In genomic region chr6:31737315-31738047, GRCh38 we compare ENCODE assay signal across 8 cellular contexts. TPM values are rescaled to one million over a fixed set of nuclear protein-coding genes. Genes with fewer than 3 reads are reported as not detected.
DNase-seq lines count a peak whose midpoint lies in the region; ATAC-seq, FAIRE-seq and TF ChIP-seq lines count a peak whose summit lies in the region.

No MANE protein-coding gene starts in this region.

- TF ChIP-seq POLR2A in GM19193 (IDR thresholded peaks at IDR 0.05; ENCODE audit: extremely low read depth, insufficient read depth, insufficient read length) (peak; percentile 3), K562 (conservative IDR thresholded peaks at IDR 0.05) (no peak)

- intact Hi-C loops in K562 (cut with micrococcal nuclease) (loop anchor here (1.0 to 10.0 kb wide), 5 partner anchors 57 to 391 kb away; partner anchors contain the start of genes ATF6B, DXO and HSPA1B), mucosa of descending colon (cut with DNase I, micrococcal nuclease) (no loop called here)

- TF ChIP-seq CTCF in K562 (IDR thresholded peaks at IDR 0.05 in 2 of 3, conservative IDR thresholded peaks at IDR 0.05 in 1 of 3; ENCODE audit: insufficient read depth in 2 of 3, low read depth in 1 of 3, low read length in 3 of 3) (no peak; a peak in 1 of 6 replicates), mucosa of descending colon (IDR thresholded peaks at IDR 0.05) (no peak), GM10266 (IDR thresholded peaks at IDR 0.05; ENCODE audit: control insufficient read depth, insufficient read depth, low read depth, missing control alignments) (no peak)

- H3K9me1 ChIP-seq in K562 (ENCODE audit: control insufficient read depth, insufficient read depth, low read length): no peaks in the 10 kb centered on the region

- peak overlapping the region; percentile 95 for H3K27ac ChIP-seq in K562 (ENCODE audit: extremely low read depth, low read depth, low read length)

- ATAC-seq in K562: no peak
- peak; percentile 3 for ATAC-seq in mucosa of descending colon
- no peak for ATAC-seq in HG03025 (IDR thresholded peaks at IDR 0.05; ENCODE audit: low FRiP score, unreplicated experiment)

- DNase-seq in NCI-H510A treated with DMSO at 0.1 percent for 48 hours (lab: John Stamatoyannopoulos, UW) (peak; percentile 81), K562 (ENCODE audit: extremely low read depth in 1 of 4, low spot score in 3 of 4) (peak in 2 of 4 experiments; percentile 73 to 87), mucosa of descending colon (peak in 2 of 3 donors; percentile 53 to 70), GM10266 (ENCODE audit: extremely low spot score) (no peak), SHP77 (lab: John Stamatoyannopoulos, UW) (no peak)
- DNase-seq in activated effector memory CD4-positive, alpha-beta T cell treated with anti-CD3 and anti-CD28 coated beads, Interleukin-2, amount 50 U/mL, for 16 hours: no peak

- TF ChIP-seq EP300 in K562 (IDR thresholded peaks at IDR 0.05; ENCODE audit: low read length): no peak

- BruUV-seq in K562 (replicated peaks; lab: Mats Ljungman, UMichigan): no TSS peak

- in situ Hi-C loops in K562 (cut with MboI): no loop called here

- H3K4me3 ChIP-seq in K562 (peak overlapping the region; percentile 28), mucosa of descending colon (no peak overlapping the region)

- WGBS in K562 (ENCODE audit: insufficient coverage, low coverage, missing lambda C conversion rate): 32% methylated on average over 7 of the region's 7 CpGs

- H3K9me3 ChIP-seq in K562 (replicated peaks; ENCODE audit: control insufficient read depth, insufficient read depth, low read depth, low read length): no peaks in the 10 kb centered on the region
- H3K9me3 ChIP-seq in mucosa of descending colon: no peaks in the 10 kb centered on the region

- H3K9ac ChIP-seq in K562 (ENCODE audit: insufficient read depth in 1 of 2, low read depth in 2 of 2, low read length in 2 of 2): peak overlapping the region; percentile 86 to 99; a peak in 3 of 4 replicates

- 0 out of 4 replicates have a peak, but pooled peaks of 1 of the 2 experiments have one; percentile 11 for TF ChIP-seq RAD21 in K562 (CRISPR knock-in tag; conservative IDR thresholded peaks at IDR 0.05 in 1 of 2, IDR thresholded peaks at IDR 0.05 in 1 of 2)

- peaks cover 50% of the 10 kb centered on the region for H3K36me3 ChIP-seq in K562 (ENCODE audit: control insufficient read depth, insufficient read depth, low read length)
- peaks cover 5% of the 10 kb centered on the region for H3K36me3 ChIP-seq in mucosa of descending colon (ENCODE audit: low read depth)

- H4K20me1 ChIP-seq in K562 (replicated peaks; ENCODE audit: control insufficient read depth, insufficient read depth, low read length): peaks cover 24% of the 10 kb centered on the region

- H3K4me1 ChIP-seq in K562 (replicated peaks in 1 of 2; ENCODE audit: control insufficient read depth in 2 of 2, insufficient read depth in 2 of 2, low read length in 2 of 2): peaks cover 48 to 58% of the 10 kb centered on the region in 2 experiments
- peaks cover 34% of the 10 kb centered on the region for H3K4me1 ChIP-seq in mucosa of descending colon (ENCODE audit: low read depth)

- POLR2A ChIA-PET in K562 (lab: Yijun Ruan, JAX): interaction anchor here (0.6 to 13.1 kb wide), 29 partner anchors 12 to 1234 kb away, joined by 3 to 236 read pairs (median 5); partner anchors contain the start of genes ABHD16A, BAG6, C6orf47 and CSNK2B

- no peaks in the 10 kb centered on the region for H3K27me3 ChIP-seq in K562 (ENCODE audit: control insufficient read depth in 2 of 2, insufficient read depth in 2 of 2, low read length in 2 of 2)

- FAIRE-seq in K562 (lab: Jason Lieb, UNC): peak; percentile 26

- H3K4me2 ChIP-seq in K562 (ENCODE audit: insufficient read depth, low read length): peak overlapping the region; percentile 85

- peak overlapping the region; percentile 73 for H2AFZ ChIP-seq in K562 (ENCODE audit: low read depth, low read length)

- CTCF ChIA-PET in K562 (lab: Yijun Ruan, JAX; ENCODE audit: low intra/inter-chr PET ratio): no interaction called here

- H3K79me2 ChIP-seq in K562 (ENCODE audit: control insufficient read depth, insufficient read depth, low read length): peaks cover 86% of the 10 kb centered on the region

RNA-seq across cellular contexts. Expression of gene CLIC1, which starts 1.2 kb away (rescaled TPM):
- total RNA-seq in K562 (2011; cell fraction: chromatin; rRNA removed; ENCODE audit: low replicate concordance): 323 and 864 TPM in 2 replicates
- 1,156 and 1,371 TPM in 2 replicates for total RNA-seq in K562 (2011; cell fraction: nucleolus; rRNA removed)
- total RNA-seq in K562 (2011; cell fraction: nucleoplasm; rRNA removed): 762 and 847 TPM in 2 replicates
- total RNA-seq in K562 (2014; rRNA removed): 1,815 and 2,459 TPM in 2 replicates
- 1,777 and 1,808 TPM in 2 replicates for total RNA-seq in K562 (2014; rRNA removed; fragmentation: Illumina TruSeq; extraction: Trizol)
- total RNA-seq in K562 (2015; rRNA removed; fragmentation: Illumina TruSeq; extraction: Trizol): 1,968 and 1,998 TPM in 2 replicates
- total RNA-seq in K562 (2021): 1,487 and 1,494 TPM in 2 replicates
- polyA plus RNA-seq in K562 (2011; rRNA removed): 1,850 and 2,419 TPM in 2 replicates
- 2,072 and 2,650 TPM in 2 replicates for polyA plus RNA-seq in K562 (2011; cell fraction: cytosol; rRNA removed)
- 706 and 710 TPM in 2 replicates for polyA plus RNA-seq in K562 (2011; cell fraction: nucleus; rRNA removed)
- polyA plus RNA-seq in K562 (2012): 1,359 and 2,108 TPM in 2 replicates
- 2,238 and 2,336 TPM in 2 replicates for polyA plus RNA-seq in K562 (2014; fragmentation: Illumina TruSeq; extraction: Trizol)
- polyA plus RNA-seq in K562 (2014; fragmentation: Nextera tagmentation; extraction: Ambion mirVana): 1,000 to 10,000 TPM; 1,267 to 1,594 TPM
- polyA plus RNA-seq in K562 (2014; rRNA removed): 1,650 and 1,824 TPM in 2 replicates
- 1,034 and 1,248 TPM in 2 replicates for polyA minus RNA-seq in K562 (2011; rRNA and poly(A)+ RNA removed)
- polyA minus RNA-seq in K562 (2011; cell fraction: cytosol; rRNA and poly(A)+ RNA removed): 611 and 812 TPM in 2 replicates
- polyA minus RNA-seq in K562 (2011; cell fraction: nucleus; rRNA and poly(A)+ RNA removed): 223 and 327 TPM in 2 replicates
- 100 to 1,000 TPM; 269 to 555 (median 441) TPM for total RNA-seq in mucosa of descending colon

RNA-seq across cellular contexts. Expression of gene MSH5, which starts 2.3 kb away (rescaled TPM):
- 1,865 and 2,284 TPM in 2 replicates for total RNA-seq in K562 (2011; cell fraction: chromatin; rRNA removed; ENCODE audit: low replicate concordance)
- total RNA-seq in K562 (2011; cell fraction: nucleolus; rRNA removed): 827 and 897 TPM in 2 replicates
- 1,204 and 1,437 TPM in 2 replicates for total RNA-seq in K562 (2011; cell fraction: nucleoplasm; rRNA removed)
- 21.1 and 34.7 TPM in 2 replicates for total RNA-seq in K562 (2014; rRNA removed)
- total RNA-seq in K562 (2014; rRNA removed; fragmentation: Illumina TruSeq; extraction: Trizol): 46.6 and 47.6 TPM in 2 replicates
- 34.3 and 37.9 TPM in 2 replicates for total RNA-seq in K562 (2015; rRNA removed; fragmentation: Illumina TruSeq; extraction: Trizol)
- 75.4 and 82.7 TPM in 2 replicates for total RNA-seq in K562 (2021)
- 104 and 202 TPM in 2 replicates for polyA plus RNA-seq in K562 (2011; rRNA removed)
- 42.0 and 70.8 TPM in 2 replicates for polyA plus RNA-seq in K562 (2011; cell fraction: cytosol; rRNA removed)
- 1,103 and 1,564 TPM in 2 replicates for polyA plus RNA-seq in K562 (2011; cell fraction: nucleus; rRNA removed)
- polyA plus RNA-seq in K562 (2012): 30.9 and 84.7 TPM in 2 replicates
- polyA plus RNA-seq in K562 (2014; fragmentation: Illumina TruSeq; extraction: Trizol): 52.5 and 52.8 TPM in 2 replicates
- 10 to 100 TPM; 12.5 to 14.0 TPM for polyA plus RNA-seq in K562 (2014; fragmentation: Nextera tagmentation; extraction: Ambion mirVana)
- 80.2 and 84.7 TPM in 2 replicates for polyA plus RNA-seq in K562 (2014; rRNA removed)
- polyA minus RNA-seq in K562 (2011; rRNA and poly(A)+ RNA removed): 112 and 145 TPM in 2 replicates
- polyA minus RNA-seq in K562 (2011; cell fraction: cytosol; rRNA and poly(A)+ RNA removed): 40.0 and 59.2 TPM in 2 replicates
- 239 and 424 TPM in 2 replicates for polyA minus RNA-seq in K562 (2011; cell fraction: nucleus; rRNA and poly(A)+ RNA removed)
- 10 to 100 TPM; 14.1 to 29.9 (median 29.7) TPM for total RNA-seq in mucosa of descending colon

RNA-seq across cellular contexts. Expression of gene DDAH2, which starts 8.4 kb away (rescaled TPM):
- total RNA-seq in K562 (2011; cell fraction: chromatin; rRNA removed; ENCODE audit: low replicate concordance): 32.6 and 90.1 TPM in 2 replicates
- total RNA-seq in K562 (2011; cell fraction: nucleolus; rRNA removed): 71.7 and 82.4 TPM in 2 replicates
- 58.1 and 66.3 TPM in 2 replicates for total RNA-seq in K562 (2011; cell fraction: nucleoplasm; rRNA removed)
- 45.4 and 59.1 TPM in 2 replicates for total RNA-seq in K562 (2014; rRNA removed)
- total RNA-seq in K562 (2014; rRNA removed; fragmentation: Illumina TruSeq; extraction: Trizol): 10.6 and 12.7 TPM in 2 replicates
- total RNA-seq in K562 (2015; rRNA removed; fragmentation: Illumina TruSeq; extraction: Trizol): 32.3 and 34.6 TPM in 2 replicates
- total RNA-seq in K562 (2021): 31.4 and 36.3 TPM in 2 replicates
- 21.4 and 30.4 TPM in 2 replicates for polyA plus RNA-seq in K562 (2011; rRNA removed)
- 43.7 and 63.5 TPM in 2 replicates for polyA plus RNA-seq in K562 (2011; cell fraction: cytosol; rRNA removed)
- polyA plus RNA-seq in K562 (2011; cell fraction: nucleus; rRNA removed): 124 and 167 TPM in 2 replicates
- 54.5 and 69.9 TPM in 2 replicates for polyA plus RNA-seq in K562 (2012)
- polyA plus RNA-seq in K562 (2014; fragmentation: Illumina TruSeq; extraction: Trizol): 15.6 and 29.3 TPM in 2 replicates
- polyA plus RNA-seq in K562 (2014; fragmentation: Nextera tagmentation; extraction: Ambion mirVana): 1 to 10 TPM; 1.8 to 3.4 TPM
- 36.2 and 42.1 TPM in 2 replicates for polyA plus RNA-seq in K562 (2014; rRNA removed)
- 3.4 and 4.6 TPM in 2 replicates for polyA minus RNA-seq in K562 (2011; rRNA and poly(A)+ RNA removed)
- polyA minus RNA-seq in K562 (2011; cell fraction: cytosol; rRNA and poly(A)+ RNA removed): 9.1 and 12.9 TPM in 2 replicates
- 21.1 and 26.4 TPM in 2 replicates for polyA minus RNA-seq in K562 (2011; cell fraction: nucleus; rRNA and poly(A)+ RNA removed)
- 100 to 1,000 TPM in 1 of 3 donors, 10 to 100 TPM in 2; 56.1 to 152 (median 99.5) TPM for total RNA-seq in mucosa of descending colon

RNA-seq across cellular contexts. Expression of gene MPIG6B, which starts 14.3 kb away (rescaled TPM):
- 0.23 and 0.79 TPM in 2 replicates for total RNA-seq in K562 (2011; cell fraction: chromatin; rRNA removed; ENCODE audit: low replicate concordance)
- 0.79 and 0.83 TPM in 2 replicates for total RNA-seq in K562 (2011; cell fraction: nucleolus; rRNA removed)
- 0.73 and 1.4 TPM in 2 replicates for total RNA-seq in K562 (2011; cell fraction: nucleoplasm; rRNA removed)
- 0.45 TPM in 1 of 2 replicates, not detected in the other for total RNA-seq in K562 (2014; rRNA removed)
- 0.11 and 0.13 TPM in 2 replicates for total RNA-seq in K562 (2014; rRNA removed; fragmentation: Illumina TruSeq; extraction: Trizol)
- total RNA-seq in K562 (2015; rRNA removed; fragmentation: Illumina TruSeq; extraction: Trizol): 0.14 TPM in 1 of 2 replicates, not detected in the other
- total RNA-seq in K562 (2021): 0.47 and 0.75 TPM in 2 replicates
- polyA plus RNA-seq in K562 (2011; rRNA removed): 0.24 and 0.30 TPM in 2 replicates
- polyA plus RNA-seq in K562 (2011; cell fraction: cytosol; rRNA removed): 0.36 and 0.44 TPM in 2 replicates
- polyA plus RNA-seq in K562 (2011; cell fraction: nucleus; rRNA removed): 0.80 and 2.1 TPM in 2 replicates
- polyA plus RNA-seq in K562 (2012): 0.73 and 1.2 TPM in 2 replicates
- polyA plus RNA-seq in K562 (2014; fragmentation: Illumina TruSeq; extraction: Trizol): 0.75 and 0.77 TPM in 2 replicates
- under 1 TPM; 0.15 to 0.32 TPM for polyA plus RNA-seq in K562 (2014; fragmentation: Nextera tagmentation; extraction: Ambion mirVana)
- polyA plus RNA-seq in K562 (2014; rRNA removed): 0.27 and 1.2 TPM in 2 replicates
- 0.18 TPM in 1 of 2 replicates, not detected in the other for polyA minus RNA-seq in K562 (2011; rRNA and poly(A)+ RNA removed)
- polyA minus RNA-seq in K562 (2011; cell fraction: cytosol; rRNA and poly(A)+ RNA removed): 0.48 TPM in 1 of 2 replicates, not detected in the other
- polyA minus RNA-seq in K562 (2011; cell fraction: nucleus; rRNA and poly(A)+ RNA removed): 0.33 and 0.40 TPM in 2 replicates
- 1 to 10 TPM in 1 of 3 donors, under 1 TPM in 2; 0.48 to 1.4 (median 0.57) TPM for total RNA-seq in mucosa of descending colon

RNA-seq across cellular contexts. Expression of gene LY6G6C, which starts 15.9 kb away (rescaled TPM):
- 2.3 and 4.9 TPM in 2 replicates for total RNA-seq in K562 (2011; cell fraction: chromatin; rRNA removed; ENCODE audit: low replicate concordance)
- 1.8 and 2.0 TPM in 2 replicates for total RNA-seq in K562 (2011; cell fraction: nucleolus; rRNA removed)
- total RNA-seq in K562 (2011; cell fraction: nucleoplasm; rRNA removed): 3.0 and 6.3 TPM in 2 replicates
- total RNA-seq in K562 (2014; rRNA removed) (not detected in 2 replicates), K562 (2014; rRNA removed; fragmentation: Illumina TruSeq; extraction: Trizol) (not detected in 2 replicates), K562 (2015; rRNA removed; fragmentation: Illumina TruSeq; extraction: Trizol) (not detected in 2 replicates), K562 (2021) (0.20 TPM in 1 of 2 replicates, not detected in the other), mucosa of descending colon (under 1 TPM in 1 of 3 donors, not detected in 2; 0.32 TPM)
- polyA plus RNA-seq in K562 (2011; rRNA removed) (0.20 and 0.35 TPM in 2 replicates), K562 (2014; fragmentation: Illumina TruSeq; extraction: Trizol) (0.33 TPM in 1 of 2 replicates, not detected in the other), K562 (2014; fragmentation: Nextera tagmentation; extraction: Ambion mirVana) (under 1 TPM in 1 of 2 experiments, not detected in 1; 0.06 TPM), K562 (2014; rRNA removed) (0.09 TPM in 1 of 2 replicates, not detected in the other)
- polyA plus RNA-seq in K562 (2011; cell fraction: cytosol; rRNA removed): 0.32 and 0.40 TPM in 2 replicates
- 2.0 and 2.1 TPM in 2 replicates for polyA plus RNA-seq in K562 (2011; cell fraction: nucleus; rRNA removed)
- polyA plus RNA-seq in K562 (2012): 0.14 and 0.48 TPM in 2 replicates
- polyA minus RNA-seq in K562 (2011; rRNA and poly(A)+ RNA removed): not detected in 2 replicates
- polyA minus RNA-seq in K562 (2011; cell fraction: cytosol; rRNA and poly(A)+ RNA removed): not detected in 2 replicates
- 0.54 and 0.56 TPM in 2 replicates for polyA minus RNA-seq in K562 (2011; cell fraction: nucleus; rRNA and poly(A)+ RNA removed)

Comparison
In these comparisons a context has a peak if more than half of its experiments do, and no peak if none do; other contexts are left out.
1. DNase-seq: peak in NCI-H510A treated with DMSO at 0.1 percent for 48 hours (single experiment) and mucosa of descending colon (2 of 3); none in activated effector memory CD4-positive, alpha-beta T cell treated with anti-CD3 and anti-CD28 coated beads, Interleukin-2, amount 50 U/mL, for 16 hours (single experiment), GM10266 (single experiment) and SHP77 (0 of 2).